8 cellular contexts compared by ENCODE assay signal in genomic region chr17:7046725-7047397, GRCh38. TPM values are rescaled to one million over a fixed set of nuclear protein-coding genes. Genes with fewer than 3 reads are reported as not detected.
A peak's percentile ranks its signal among the peaks of the same experiment; 100 is the strongest.
DNase-seq lines count a peak whose midpoint lies in the region; ATAC-seq and TF ChIP-seq lines count a peak whose summit lies in the region.
"Not testable (repeated sequence)": the region's sequence is repeated elsewhere in the genome, so short reads cannot be mapped to it uniquely, and the experiment has no call there.

No MANE protein-coding gene starts in this region.

- DNase-seq in A673 (ENCODE audit: low spot score), result peak; percentile 41
- not testable (repeated sequence) for DNase-seq in HFFc6
- peak; percentile 55 to 92 (median 86) for DNase-seq in Peyer's patch
- peak; percentile 82 for DNase-seq in activated CD4-positive, alpha-beta memory T cell treated with anti-CD3 and anti-CD28 coated beads, Interleukin-2, amount 10 ng/mL, durations not matched to agents 7 days and 5 days
- peak; percentile 20 for DNase-seq in fibroblast of the aortic adventitia (ENCODE audit: low read depth)
- peak; percentile 56 to 77 (median 74) for DNase-seq in mucosa of descending colon
- DNase-seq in stimulated activated CD4-positive, alpha-beta T cell treated with anti-CD3 and anti-CD28 coated beads, Interleukin-2, amount 100 ng/mL, for 4 hours (ENCODE audit: low read depth), result peak; percentile 71

- H3K4me3 Mint-ChIP-seq in HFFc6, result peak overlapping the region; percentile 73
- H3K4me3 Mint-ChIP-seq in activated CD4-positive, alpha-beta memory T cell treated with anti-CD3 and anti-CD28 coated beads, Interleukin-2, amount 10 ng/mL, durations not matched to agents 7 days and 5 days, result peak overlapping the region; percentile 73

- not testable (repeated sequence) for H3K27ac ChIP-seq in A673 (ENCODE audit: low read depth, low read length, poor library complexity, severe bottlenecking)
- H3K27ac ChIP-seq in Peyer's patch (peak overlapping the region; percentile 67 to 85 (median 74)), angular gyrus (ENCODE audit: low read depth, low read length) (peak overlapping the region; percentile 74)

- H3K27ac Mint-ChIP-seq in HFFc6, result not testable (repeated sequence)
- H3K27ac Mint-ChIP-seq in activated CD4-positive, alpha-beta memory T cell treated with anti-CD3 and anti-CD28 coated beads, Interleukin-2, amount 10 ng/mL, durations not matched to agents 7 days and 5 days, result peak overlapping the region; percentile 63

- intact Hi-C loops in A673 (cut with micrococcal nuclease; ENCODE audit: unreplicated experiment), result loop anchor here (2.0 to 10.0 kb wide), 3 partner anchors 250 to 638 kb away; partner anchors contain the start of genes TP53 and WRAP53
- intact Hi-C loops in mucosa of descending colon (cut with DNase I, micrococcal nuclease), result not testable (repeated sequence)

- not testable (repeated sequence) for BruUV-seq in A673 (replicated peaks; lab: Mats Ljungman, UMichigan)

- CTCF ChIA-PET in A673 (lab: Charles Lee), result interaction anchor here (1.4 to 2.1 kb wide), 7 partner anchors 11 to 250 kb away, joined by 4 to 19 read pairs (median 9); partner anchors contain the start of gene SLC16A13
- CTCF ChIA-PET in activated CD4-positive, alpha-beta memory T cell treated with anti-CD3 and anti-CD28 coated beads, Interleukin-2, amount 10 ng/mL, durations not matched to agents 7 days and 5 days (lab: Charles Lee), result interaction anchor here (0.7 to 13.6 kb wide), 22 partner anchors 10 to 641 kb away, joined by 3 to 290 read pairs (median 5); partner anchors contain the start of genes SENP3, SLC16A13 and TP53

- TF ChIP-seq POLR2A in Peyer's patch (IDR thresholded peaks at IDR 0.05), result peak in 1 of 2 donors; percentile 26

- not testable (repeated sequence) for H3K9me3 Mint-ChIP-seq in HFFc6; activated CD4-positive, alpha-beta memory T cell treated with anti-CD3 and anti-CD28 coated beads, Interleukin-2, amount 10 ng/mL, durations not matched to agents 7 days and 5 days

- ATAC-seq in mucosa of descending colon, result peak; percentile 22

- H3K4me1 Mint-ChIP-seq in HFFc6 (ENCODE audit: low read depth), result peaks cover 24% of the 10 kb centered on the region
- peaks cover 34% of the 10 kb centered on the region for H3K4me1 Mint-ChIP-seq in activated CD4-positive, alpha-beta memory T cell treated with anti-CD3 and anti-CD28 coated beads, Interleukin-2, amount 10 ng/mL, durations not matched to agents 7 days and 5 days

- not testable (repeated sequence) for H3K27me3 ChIP-seq in A673 (replicated peaks; ENCODE audit: insufficient read depth, low read depth, low read length, poor library complexity); Peyer's patch

- POLR2A ChIA-PET in A673 (lab: Charles Lee; ENCODE audit: low non-redundant PET), result not testable (repeated sequence)
- POLR2A ChIA-PET in activated CD4-positive, alpha-beta memory T cell treated with anti-CD3 and anti-CD28 coated beads, Interleukin-2, amount 10 ng/mL, durations not matched to agents 7 days and 5 days (lab: Charles Lee), result interaction anchor here (1.0 to 2.2 kb wide), 15 partner anchors 9 to 640 kb away, joined by 3 to 34 read pairs (median 5); partner anchors contain the start of genes SLC16A13 and TP53

- TF ChIP-seq CTCF in A673 (conservative IDR thresholded peaks at IDR 0.05; ENCODE audit: low read depth, low read length); HFFc6 (IDR thresholded peaks at IDR 0.05); Peyer's patch (IDR thresholded peaks at IDR 0.05); fibroblast of the aortic adventitia (IDR thresholded peaks at IDR 0.05; ENCODE audit: insufficient read depth, low read length); mucosa of descending colon (IDR thresholded peaks at IDR 0.05): not testable (repeated sequence)

- not testable (repeated sequence) for H3K9me3 ChIP-seq in A673 (ENCODE audit: low read depth, low read length, poor library complexity, severe bottlenecking); Peyer's patch; mucosa of descending colon

- H3K36me3 ChIP-seq in A673 (ENCODE audit: insufficient read depth, low read length, poor library complexity, severe bottlenecking); Peyer's patch; mucosa of descending colon (ENCODE audit: low read depth): not testable (repeated sequence)

- not testable (repeated sequence) for H3K36me3 Mint-ChIP-seq in HFFc6 (ENCODE audit: low read depth); activated CD4-positive, alpha-beta memory T cell treated with anti-CD3 and anti-CD28 coated beads, Interleukin-2, amount 10 ng/mL, durations not matched to agents 7 days and 5 days (ENCODE audit: low read depth)

- H3K4me1 ChIP-seq in A673 (ENCODE audit: insufficient read depth, low read length, poor library complexity, severe bottlenecking), result peaks cover 20% of the 10 kb centered on the region
- H3K4me1 ChIP-seq in Peyer's patch, result peaks cover 9 to 46% (median 22%) of the 10 kb centered on the region in 4 donors
- H3K4me1 ChIP-seq in mucosa of descending colon (ENCODE audit: low read depth), result peaks cover 37% of the 10 kb centered on the region

- H3K4me3 ChIP-seq in A673 (ENCODE audit: low read depth, low read length, poor library complexity, severe bottlenecking) (peak overlapping the region; percentile 9), Peyer's patch (peak overlapping the region; percentile 21 to 46 (median 28))
- H3K4me3 ChIP-seq in fibroblast of the aortic adventitia (ENCODE audit: low read depth, low read length); mucosa of descending colon: not testable (repeated sequence)

- H3K27me3 Mint-ChIP-seq in HFFc6 (ENCODE audit: insufficient read depth), result peaks cover 16% of the 10 kb centered on the region
- peaks cover 21% of the 10 kb centered on the region for H3K27me3 Mint-ChIP-seq in activated CD4-positive, alpha-beta memory T cell treated with anti-CD3 and anti-CD28 coated beads, Interleukin-2, amount 10 ng/mL, durations not matched to agents 7 days and 5 days

RNA-seq across cellular contexts. Expression of gene SLC16A11, which starts 3.0 kb away (rescaled TPM):
- total RNA-seq in A673 (2021), result 0.47 and 1.3 TPM in 2 replicates
- not detected for total RNA-seq in HFFc6 (2021; fragmentation: NEBNext Ultra II Directional; extraction: Animal tissue kit (Norgen Biotek cat#: 25700))
- total RNA-seq in Peyer's patch, result 1 to 10 TPM in 1 of 4 donors, under 1 TPM in 1, not detected in 2; 0.94 to 1.1 TPM
- under 1 TPM; 0.35 to 0.73 TPM for total RNA-seq in activated CD4-positive, alpha-beta memory T cell treated with anti-CD3 and anti-CD28 coated beads, Interleukin-2, amount 10 ng/mL, durations not matched to agents 7 days and 5 days
- total RNA-seq in fibroblast of the aortic adventitia (ENCODE audit: low replicate concordance), result 0.27 and 2.4 TPM in 2 replicates
- total RNA-seq in mucosa of descending colon, result 1 to 10 TPM in 2 of 3 donors, under 1 TPM in 1; 0.55 to 1.7 (median 1.3) TPM

RNA-seq across cellular contexts. Expression of gene SLC16A13, which starts 11.0 kb away (rescaled TPM):
- 11.7 and 15.5 TPM in 2 replicates for total RNA-seq in A673 (2021)
- total RNA-seq in HFFc6 (2021; fragmentation: NEBNext Ultra II Directional; extraction: Animal tissue kit (Norgen Biotek cat#: 25700)), result 1 to 10 TPM; 1.6 to 3.4 (median 1.9) TPM
- total RNA-seq in Peyer's patch, result 10 to 100 TPM in 1 of 4 donors, 1 to 10 TPM in 3; 7.5 to 16.4 (median 8.8) TPM
- total RNA-seq in activated CD4-positive, alpha-beta memory T cell treated with anti-CD3 and anti-CD28 coated beads, Interleukin-2, amount 10 ng/mL, durations not matched to agents 7 days and 5 days, result 10 to 100 TPM; 26.8 to 28.9 TPM
- total RNA-seq in fibroblast of the aortic adventitia (ENCODE audit: low replicate concordance), result 0.72 and 3.1 TPM in 2 replicates
- total RNA-seq in mucosa of descending colon, result 1 to 10 TPM; 3.8 to 7.3 (median 6.6) TPM

RNA-seq across cellular contexts. Expression of gene BCL6B, which starts 24.0 kb away (rescaled TPM):
- total RNA-seq in A673 (2021) (0.44 and 0.58 TPM in 2 replicates), Peyer's patch (1 to 10 TPM in 2 of 4 donors, under 1 TPM in 2; 0.57 to 9.9 (median 1.4) TPM), fibroblast of the aortic adventitia (ENCODE audit: low replicate concordance) (0.41 and 0.45 TPM in 2 replicates), mucosa of descending colon (1 to 10 TPM; 2.5 to 9.2 (median 2.8) TPM)
- not detected for total RNA-seq in HFFc6 (2021; fragmentation: NEBNext Ultra II Directional; extraction: Animal tissue kit (Norgen Biotek cat#: 25700))
- under 1 TPM; 0.80 to 0.88 TPM for total RNA-seq in activated CD4-positive, alpha-beta memory T cell treated with anti-CD3 and anti-CD28 coated beads, Interleukin-2, amount 10 ng/mL, durations not matched to agents 7 days and 5 days

RNA-seq across cellular contexts. Expression of gene CLEC10A, which starts 33.2 kb away (rescaled TPM):
- total RNA-seq in A673 (2021) (not detected in 2 replicates), Peyer's patch (1 to 10 TPM; 1.8 to 9.9 (median 5.6) TPM), fibroblast of the aortic adventitia (ENCODE audit: low replicate concordance) (not detected in 2 replicates), mucosa of descending colon (10 to 100 TPM in 1 of 3 donors, 1 to 10 TPM in 2; 3.1 to 15.1 (median 8.9) TPM)
- total RNA-seq in HFFc6 (2021; fragmentation: NEBNext Ultra II Directional; extraction: Animal tissue kit (Norgen Biotek cat#: 25700)), result not detected
- total RNA-seq in activated CD4-positive, alpha-beta memory T cell treated with anti-CD3 and anti-CD28 coated beads, Interleukin-2, amount 10 ng/mL, durations not matched to agents 7 days and 5 days, result not detected

RNA-seq across cellular contexts. Expression of gene RNASEK, which starts 34.4 kb away (rescaled TPM):
- total RNA-seq in A673 (2021), result 246 and 258 TPM in 2 replicates
- total RNA-seq in HFFc6 (2021; fragmentation: NEBNext Ultra II Directional; extraction: Animal tissue kit (Norgen Biotek cat#: 25700)), result 100 to 1,000 TPM; 286 to 382 (median 343) TPM
- total RNA-seq in Peyer's patch, result 100 to 1,000 TPM in 2 of 4 donors, 10 to 100 TPM in 2; 56.9 to 138 (median 109) TPM
- 100 to 1,000 TPM; 187 to 194 TPM for total RNA-seq in activated CD4-positive, alpha-beta memory T cell treated with anti-CD3 and anti-CD28 coated beads, Interleukin-2, amount 10 ng/mL, durations not matched to agents 7 days and 5 days
- total RNA-seq in fibroblast of the aortic adventitia (ENCODE audit: low replicate concordance), result 9.3 and 90.7 TPM in 2 replicates
- total RNA-seq in mucosa of descending colon, result 100 to 1,000 TPM; 169 to 201 (median 185) TPM
